8 cellular contexts compared by ENCODE assay signal in the genomic region with DNA sequence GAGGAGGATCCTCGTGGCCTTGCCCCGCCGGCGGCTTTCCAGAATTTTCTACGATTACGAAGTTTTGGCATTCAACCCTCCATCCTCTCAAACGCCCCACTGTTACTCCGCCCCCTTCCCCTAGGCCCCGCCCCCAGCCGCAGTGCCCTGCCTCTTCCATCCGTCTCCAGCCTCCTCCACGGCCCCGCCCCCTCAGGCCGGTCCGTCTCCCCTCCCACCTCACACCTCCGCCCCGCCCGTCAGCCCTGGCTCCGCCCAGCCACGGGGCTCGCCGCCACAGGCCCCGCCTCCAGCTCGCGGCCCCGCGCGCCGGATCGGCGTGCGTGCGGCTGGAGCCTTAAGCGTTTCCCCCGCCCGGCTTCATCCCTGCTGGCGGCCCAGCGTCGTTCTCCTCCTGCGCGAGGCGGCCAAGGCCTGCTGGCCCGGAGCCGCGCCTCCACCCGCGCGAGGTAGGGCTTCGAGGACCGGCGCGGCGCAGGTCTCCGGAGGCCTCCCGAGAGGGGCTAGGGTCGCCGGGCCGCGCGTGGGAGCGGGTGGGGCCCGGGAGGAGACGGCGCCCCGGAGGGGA. TPM values are rescaled to one million over a fixed set of nuclear protein-coding genes. Genes with fewer than 3 reads are reported as not detected.
DNase-seq lines count a peak whose midpoint lies in the region; ATAC-seq and TF ChIP-seq lines count a peak whose summit lies in the region.

A gene with protein sequence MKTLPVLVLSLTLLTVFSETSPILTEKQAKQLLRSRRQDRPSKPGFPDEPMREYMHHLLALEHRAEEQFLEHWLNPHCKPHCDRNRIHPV (minus strand): TSS at position 109 of the 568 bp plus-strand sequence. CDS start 18,110 bp downstream, outside the sequence.
TSS of gene DGKE (plus strand) at position 340 of the 568 bp plus-strand sequence. CDS start 645 bp downstream, outside the sequence.

- H3K4me1 ChIP-seq in RWPE2 (ENCODE audit: insufficient read depth, poor library complexity, severe bottlenecking) (peaks cover 21% of the 10 kb centered on the region), neuron (ENCODE audit: insufficient read depth, low read length) (peaks cover 5% of the 10 kb centered on the region)

- peak; percentile 98 for DNase-seq in ELR (ENCODE audit: low read depth)
- DNase-seq in H7: peak; percentile 98
- DNase-seq in LoVo (ENCODE audit: low spot score): peak; percentile 96
- DNase-seq in RWPE2 (ENCODE audit: low spot score): peak; percentile 98
- peak; percentile 99 for DNase-seq in activated gamma-delta T cell treated with Interleukin-2 at 50 U/mL for 16 hours
- peak; percentile 96 to 99 for DNase-seq in foreskin fibroblast
- peak; percentile 93 for DNase-seq in stromal cell of bone marrow (ENCODE audit: low read depth)

- peak within 1 kb of the TSS; percentile 50 for H3K27ac ChIP-seq in RWPE2 (ENCODE audit: poor library complexity, severe bottlenecking)

- no peak for TF ChIP-seq CTCF in RWPE2 (IDR thresholded peaks at IDR 0.05; ENCODE audit: poor library complexity, severe bottlenecking)
- TF ChIP-seq CTCF in foreskin fibroblast (IDR thresholded peaks at IDR 0.05; ENCODE audit: low read depth, low read length): no peak

- peak within 1 kb of the TSS; percentile 89 for H2AFZ ChIP-seq in neuron (ENCODE audit: low read depth, low read length)

- H3K36me3 ChIP-seq in H7 (replicated peaks; ENCODE audit: control insufficient read depth, insufficient read depth, low read length): no peaks in the 10 kb centered on the region; the same call in none of the 2 replicates
- H3K36me3 ChIP-seq in RWPE2 (ENCODE audit: low read depth): peaks cover 9% of the 10 kb centered on the region
- no peaks in the 10 kb centered on the region for H3K36me3 ChIP-seq in neuron (ENCODE audit: insufficient read depth, low read length)

- H3K4me3 ChIP-seq in H7 (ENCODE audit: insufficient read depth, low read depth, low read length) (peak within 1 kb of the TSS; percentile 90), RWPE2 (ENCODE audit: severe bottlenecking) (peak within 1 kb of the TSS; percentile 59), foreskin fibroblast (ENCODE audit: low read depth in 1 of 2, low read length in 2 of 2) (peak within 1 kb of the TSS; percentile 74 to 89), neuron (ENCODE audit: low read length) (peak within 1 kb of the TSS; percentile 62)

- ATAC-seq in RWPE2 (ENCODE audit: low read depth): peak; percentile 83

- H3K9me3 ChIP-seq in RWPE2 (ENCODE audit: severe bottlenecking): no peaks in the 10 kb centered on the region
- H3K9me3 ChIP-seq in neuron (ENCODE audit: low read length): peaks cover 4% of the 10 kb centered on the region

- H3K27me3 ChIP-seq in H7 (ENCODE audit: control insufficient read depth, insufficient read depth, low read length) (peaks cover 13% of the 10 kb centered on the region), RWPE2 (ENCODE audit: insufficient read depth, poor library complexity, severe bottlenecking) (no peaks in the 10 kb centered on the region), neuron (ENCODE audit: insufficient read depth, low read length) (no peaks in the 10 kb centered on the region)

RNA-seq across cellular contexts. Expression of the first gene that starts in this region (rescaled TPM):
- 1.5 and 1.9 TPM in 2 replicates for total RNA-seq in H7 (2014; rRNA removed; shearing (Covaris generic))

RNA-seq across cellular contexts. Expression of gene DGKE, which starts in this region (rescaled TPM):
- total RNA-seq in H7 (2014; rRNA removed; shearing (Covaris generic)): 2.0 and 3.6 TPM in 2 replicates

Comparison
In these comparisons a context has a peak if more than half of its experiments do, and no peak if none do; other contexts are left out.
1. Peak in every context shown above with its lines: DNase-seq, ATAC-seq, H3K4me3 ChIP-seq and H3K27ac ChIP-seq.